27 cellular contexts compared by ENCODE assay signal in genomic region chrX:45154033-45154360, GRCh38. TPM values are rescaled to one million over a fixed set of nuclear protein-coding genes. Genes with fewer than 3 reads are reported as not detected.
"Had no signal": no experiment of that assay in that cellular context is flagged by ENCODE, and none has a peak within 500 bp of the region (broad histone marks: within the 10 kb centered on the region; RNA-seq: fewer than 3 reads in every experiment).

No MANE protein-coding gene starts in this region.

- H3K9me3 Mint-ChIP-seq: naive thymus-derived CD4-positive, alpha-beta T cell; stimulated activated effector memory CD8-positive, alpha-beta T cell treated with anti-CD3 and anti-CD28 coated beads, Interleukin-12 subunit alpha, Interleukin-12 subunit beta, amount 100 ng/mL, for 72 hours had no signal

- H3K27ac Mint-ChIP-seq: nephron; neural progenitor cell; stimulated activated effector memory CD8-positive, alpha-beta T cell treated with anti-CD3 and anti-CD28 coated beads, Interleukin-12 subunit alpha, Interleukin-12 subunit beta, amount 100 ng/mL, for 72 hours had no signal

- ATAC-seq: foreskin keratinocyte; naive thymus-derived CD4-positive, alpha-beta T cell; stimulated activated effector memory CD8-positive, alpha-beta T cell treated with anti-CD3 and anti-CD28 coated beads, Interleukin-12 subunit alpha, Interleukin-12 subunit beta, amount 100 ng/mL, for 72 hours had no signal

- DNase-seq: cortex of kidney; effector CD4-positive, alpha-beta T cell; foreskin keratinocyte; kidney; left lung; mesendoderm; midbrain; naive thymus-derived CD4-positive, alpha-beta T cell; sigmoid colon; stimulated activated CD4-positive, alpha-beta T cell treated with anti-CD3 and anti-CD28 coated beads, Interleukin-2, amount 100 ng/mL, for 24 hours; stimulated activated CD4-positive, alpha-beta T cell treated with anti-CD3 and anti-CD28 coated beads, Interleukin-4, amount 100 ng/mL, for 24 hours; stimulated activated naive CD4-positive, alpha-beta T cell treated with Interleukin-2 at 50 U/mL for 16 hours; stomach; upper lobe of left lung had no signal

- H3K4me1 Mint-ChIP-seq: naive thymus-derived CD4-positive, alpha-beta T cell; nephron; neural progenitor cell; stimulated activated effector memory CD8-positive, alpha-beta T cell treated with anti-CD3 and anti-CD28 coated beads, Interleukin-12 subunit alpha, Interleukin-12 subunit beta, amount 100 ng/mL, for 72 hours had no signal

- H3K4me3 Mint-ChIP-seq: naive thymus-derived CD4-positive, alpha-beta T cell; nephron; neural progenitor cell; stimulated activated effector memory CD8-positive, alpha-beta T cell treated with anti-CD3 and anti-CD28 coated beads, Interleukin-12 subunit alpha, Interleukin-12 subunit beta, amount 100 ng/mL, for 72 hours had no signal

- H3K27me3 ChIP-seq: esophagus muscularis mucosa, foreskin keratinocyte, gastroesophageal sphincter, heart left ventricle, hepatocyte, left lung, neural progenitor cell, sigmoid colon, stomach, tibial nerve, upper lobe of left lung had no signal

- H3K27ac ChIP-seq: epithelial cell of prostate, esophagus muscularis mucosa, foreskin keratinocyte, gastroesophageal sphincter, heart left ventricle, hepatocyte, left lung, neural progenitor cell, prostate gland, sigmoid colon, stomach, thoracic aorta, upper lobe of left lung had no signal

- H3K27me3 Mint-ChIP-seq: naive thymus-derived CD4-positive, alpha-beta T cell had no signal

- H3K4me3 ChIP-seq: esophagus muscularis mucosa, gastroesophageal sphincter, heart left ventricle, hepatocyte, left lung, neural progenitor cell, prostate gland, sigmoid colon, stomach, thoracic aorta, tibial nerve, upper lobe of left lung had no signal

- H3K36me3 Mint-ChIP-seq: naive thymus-derived CD4-positive, alpha-beta T cell; neural progenitor cell; stimulated activated effector memory CD8-positive, alpha-beta T cell treated with anti-CD3 and anti-CD28 coated beads, Interleukin-12 subunit alpha, Interleukin-12 subunit beta, amount 100 ng/mL, for 72 hours had no signal

RNA-seq across cellular contexts. Expression of gene DIPK2B, which starts 46.7 kb away (rescaled TPM):
- total RNA-seq: fibroblast of lung; foreskin keratinocyte; naive thymus-derived CD4-positive, alpha-beta T cell; osteocyte had no signal
